ENCODE assay signal across 10 cellular contexts in the genomic region with DNA sequence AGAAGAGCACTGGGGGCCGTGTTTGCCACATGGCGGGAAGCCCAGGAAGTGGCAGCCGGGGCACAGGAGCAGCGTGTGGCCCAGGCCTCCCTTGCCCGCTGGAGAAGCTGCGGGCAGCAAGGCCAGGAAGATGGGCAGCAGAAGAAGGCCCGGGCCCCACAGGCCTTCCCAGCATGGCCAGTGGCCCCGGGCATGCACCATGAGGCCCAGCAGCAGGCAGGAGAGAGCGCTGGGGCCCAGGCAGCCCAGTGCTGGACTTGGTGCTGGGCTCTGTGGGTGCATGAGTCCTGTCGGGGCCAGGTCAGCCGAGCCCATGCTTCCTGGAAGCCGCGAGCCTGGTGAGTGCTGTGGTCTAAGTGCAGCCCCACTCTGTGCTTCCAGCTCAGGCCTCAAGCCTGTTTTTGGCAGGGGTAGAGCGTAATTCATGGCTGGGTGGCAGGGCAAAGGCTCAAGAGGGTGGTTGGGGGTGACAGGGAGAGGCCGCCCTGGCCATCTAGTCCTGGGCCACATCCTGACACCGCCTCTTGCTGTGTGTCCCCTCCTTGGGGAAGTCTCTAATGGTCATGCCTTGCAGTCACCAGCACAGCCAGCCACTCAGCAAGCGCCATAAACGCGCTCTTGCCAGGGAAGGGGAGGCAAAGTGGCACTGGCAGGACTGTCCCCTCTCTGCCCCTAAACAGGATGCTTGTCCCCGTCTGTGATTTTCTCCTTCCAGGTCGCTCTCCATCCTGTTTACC. TPM values are rescaled to one million over a fixed set of nuclear protein-coding genes. Genes with fewer than 3 reads are reported as not detected.
A peak's percentile ranks its signal among the peaks of the same experiment; 100 is the strongest.
DNase-seq lines count a peak whose midpoint lies in the region; ATAC-seq and TF ChIP-seq lines count a peak whose summit lies in the region.
"Had no signal": no experiment of that assay in that cellular context is flagged by ENCODE, and none has a peak within 500 bp of the region (broad histone marks: within the 10 kb centered on the region; RNA-seq: fewer than 3 reads in every experiment).

No MANE protein-coding gene starts in this region.

- TF ChIP-seq CTCF in right lobe of liver (IDR thresholded peaks at IDR 0.05) (no peak), smooth muscle cell (IDR thresholded peaks at IDR 0.05; ENCODE audit: borderline replicate concordance, insufficient read depth, poor library complexity, severe bottlenecking) (no peak)

- intact Hi-C loops in right lobe of liver (cut with DNase I): no loop called here

- H3K36me3 ChIP-seq in right lobe of liver (no peaks in the 10 kb centered on the region), smooth muscle cell (ENCODE audit: low read depth) (no peaks in the 10 kb centered on the region)

- H3K4me2 ChIP-seq in smooth muscle cell: peak overlapping the region; percentile 82
- H3K4me2 ChIP-seq: KMS-11 had no signal

- H2AFZ ChIP-seq in smooth muscle cell (ENCODE audit: low read depth): no peak overlapping the region

- H3K27ac ChIP-seq in angular gyrus (ENCODE audit: low read depth, low read length): peak overlapping the region; percentile 6
- H3K27ac ChIP-seq in right lobe of liver: peak overlapping the region; percentile 18 to 51 (median 43)
- H3K27ac ChIP-seq in smooth muscle cell (ENCODE audit: low read depth): no peak overlapping the region
- H3K27ac ChIP-seq: KMS-11 had no signal

- H3K4me3 ChIP-seq in right lobe of liver: no peak overlapping the region
- H3K4me3 ChIP-seq in smooth muscle cell: peak overlapping the region; percentile 38

- H3F3A ChIP-seq in smooth muscle cell (ENCODE audit: low read depth): no peaks in the 10 kb centered on the region

- ATAC-seq in GM21619 (IDR thresholded peaks at IDR 0.05; ENCODE audit: unreplicated experiment): peak; percentile 15
- ATAC-seq in right lobe of liver: peak in 2 of 4 donors; percentile 1
- ATAC-seq in HG02870 (IDR thresholded peaks at IDR 0.05; ENCODE audit: unreplicated experiment): no peak

- H3K9ac ChIP-seq in smooth muscle cell (ENCODE audit: low read depth): no peak overlapping the region
- H3K9ac ChIP-seq: KMS-11 had no signal

- H3K27me3 ChIP-seq in right lobe of liver: no peaks in the 10 kb centered on the region
- no peaks in the 10 kb centered on the region for H3K27me3 ChIP-seq in smooth muscle cell (ENCODE audit: low read depth)

- no peaks in the 10 kb centered on the region for H3K9me3 ChIP-seq in right lobe of liver
- H3K9me3 ChIP-seq in smooth muscle cell (replicated peaks; ENCODE audit: low read depth): no peaks in the 10 kb centered on the region

- peaks cover 0 to 17% (median 5%) of the 10 kb centered on the region in 4 donors for H3K4me1 ChIP-seq in right lobe of liver
- H3K4me1 ChIP-seq in smooth muscle cell (ENCODE audit: low read depth): peaks cover 10% of the 10 kb centered on the region

- H4K20me1 ChIP-seq in smooth muscle cell (ENCODE audit: low read depth): no peaks in the 10 kb centered on the region

- 40% methylated on average over 2 of the region's 21 CpGs for WGBS in right lobe of liver (ENCODE audit: insufficient coverage, low coverage, low lambda C conversion rate, missing lambda C conversion rate)
- WGBS in smooth muscle cell (ENCODE audit: low lambda C conversion rate): 89% methylated on average over 20 of the region's 21 CpGs

- TF ChIP-seq POLR2A in right lobe of liver (IDR thresholded peaks at IDR 0.05): no peak

- DNase-seq in right lobe of liver (no peak), smooth muscle cell (lab: John Stamatoyannopoulos, UW; ENCODE audit: unreplicated experiment) (no peak), SHP77 treated with DMSO at 0.1 percent for 48 hours (lab: John Stamatoyannopoulos, UW) (no peak), NCI-H2196 treated with DMSO at 0.1 percent for 48 hours (lab: John Stamatoyannopoulos, UW; ENCODE audit: unreplicated experiment) (no peak), DMS 273 treated with DMSO at 0.1 percent for 48 hours (lab: John Stamatoyannopoulos, UW) (no peak)

- H3K79me2 ChIP-seq in smooth muscle cell (ENCODE audit: low read depth): no peaks in the 10 kb centered on the region

RNA-seq across cellular contexts. Expression of a gene that starts 21.3 kb away (rescaled TPM):
- total RNA-seq in right lobe of liver (10 to 100 TPM; 10.6 to 20.1 (median 15.6) TPM), smooth muscle cell (12.1 and 15.2 TPM in 2 replicates)
- 6.1 and 8.3 TPM in 2 replicates for polyA plus RNA-seq in smooth muscle cell

RNA-seq across cellular contexts. Expression of a gene that starts 21.6 kb away (rescaled TPM):
- total RNA-seq in right lobe of liver: 10 to 100 TPM in 2 of 6 experiments, 1 to 10 TPM in 4; 4.2 to 12.7 (median 9.2) TPM
- total RNA-seq in smooth muscle cell: 8.4 and 13.6 TPM in 2 replicates
- polyA plus RNA-seq in smooth muscle cell: 9.9 and 14.8 TPM in 2 replicates

RNA-seq across cellular contexts. Expression of a gene that starts 22.4 kb away (rescaled TPM):
- total RNA-seq in right lobe of liver: not detected
- not detected in 2 replicates for total RNA-seq in smooth muscle cell
- polyA plus RNA-seq in smooth muscle cell: 0.70 TPM in 1 of 2 replicates, not detected in the other
- total RNA-seq: SK-MEL-5 had no signal

RNA-seq across cellular contexts. Expression of a gene that starts 48.5 kb away (rescaled TPM):
- 10 to 100 TPM in 3 of 6 experiments, 1 to 10 TPM in 3; 6.4 to 20.5 (median 11.4) TPM for total RNA-seq in right lobe of liver
- 30.9 and 32.0 TPM in 2 replicates for total RNA-seq in smooth muscle cell
- 67.8 and 76.8 TPM in 2 replicates for polyA plus RNA-seq in smooth muscle cell
